Comparison of ENCODE assay signal across 17 cellular contexts in the genomic region with DNA sequence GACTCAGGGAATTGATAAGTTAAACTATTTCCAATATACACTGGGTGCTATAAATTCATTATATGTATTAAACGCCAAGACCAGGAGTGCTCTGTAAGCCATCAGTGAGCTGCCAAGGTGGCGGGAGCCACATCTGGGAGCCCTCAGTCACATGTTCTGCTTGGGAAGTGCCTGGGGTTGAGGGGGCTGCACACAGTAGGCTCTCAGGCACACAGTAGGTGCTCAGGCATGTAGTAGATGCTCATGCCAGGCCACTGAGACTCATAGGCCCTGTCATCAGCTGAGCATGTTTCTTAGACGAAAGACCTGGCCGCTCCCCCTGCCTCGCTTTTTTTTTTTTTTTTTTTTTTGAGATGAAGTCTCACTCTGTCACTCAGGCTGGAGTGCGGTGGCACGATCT.
DNase-seq lines count a peak whose midpoint lies in the region; TF ChIP-seq lines count a peak whose summit lies in the region.
"Had no signal": no experiment of that assay in that cellular context is flagged by ENCODE, and none has a peak within 500 bp of the region (broad histone marks: within the 10 kb centered on the region; RNA-seq: fewer than 3 reads in every experiment).

No MANE protein-coding gene starts in this region.

- H3K4me1 Mint-ChIP-seq in activated naive CD4-positive, alpha-beta T cell treated with anti-CD3 and anti-CD28 coated beads, Interleukin-2, amount 10 ng/mL, durations not matched to agents 7 days and 5 days, result no peaks in the 10 kb centered on the region
- H3K4me1 Mint-ChIP-seq in glutamatergic neuron (ENCODE audit: low read depth, unreplicated experiment) (peaks cover 17% of the 10 kb centered on the region), osteocyte (ENCODE audit: unreplicated experiment) (no peaks in the 10 kb centered on the region)

- no peak overlapping the region for H3K27ac Mint-ChIP-seq in activated naive CD4-positive, alpha-beta T cell treated with anti-CD3 and anti-CD28 coated beads, Interleukin-2, amount 10 ng/mL, durations not matched to agents 7 days and 5 days
- H3K27ac Mint-ChIP-seq in glutamatergic neuron (ENCODE audit: unreplicated experiment) (no peak overlapping the region), osteocyte (ENCODE audit: unreplicated experiment) (no peak overlapping the region)

- peaks cover 18% of the 10 kb centered on the region for H3K27me3 Mint-ChIP-seq in activated naive CD4-positive, alpha-beta T cell treated with anti-CD3 and anti-CD28 coated beads, Interleukin-2, amount 10 ng/mL, durations not matched to agents 7 days and 5 days
- peaks cover 7% of the 10 kb centered on the region for H3K27me3 Mint-ChIP-seq in glutamatergic neuron (ENCODE audit: unreplicated experiment)
- H3K27me3 Mint-ChIP-seq in osteocyte (ENCODE audit: unreplicated experiment), result peaks cover 9% of the 10 kb centered on the region

- H3K36me3 ChIP-seq in H7 (replicated peaks; ENCODE audit: control insufficient read depth, insufficient read depth, low read length), result no peaks in the 10 kb centered on the region

- no peaks in the 10 kb centered on the region for H3K36me3 Mint-ChIP-seq in activated naive CD4-positive, alpha-beta T cell treated with anti-CD3 and anti-CD28 coated beads, Interleukin-2, amount 10 ng/mL, durations not matched to agents 7 days and 5 days
- no peaks in the 10 kb centered on the region for H3K36me3 Mint-ChIP-seq in glutamatergic neuron (ENCODE audit: unreplicated experiment)
- no peaks in the 10 kb centered on the region for H3K36me3 Mint-ChIP-seq in osteocyte (ENCODE audit: unreplicated experiment)

- H3K9me3 Mint-ChIP-seq in activated naive CD4-positive, alpha-beta T cell treated with anti-CD3 and anti-CD28 coated beads, Interleukin-2, amount 10 ng/mL, durations not matched to agents 7 days and 5 days, result no peaks in the 10 kb centered on the region
- H3K9me3 Mint-ChIP-seq in glutamatergic neuron (ENCODE audit: unreplicated experiment) (peaks cover 12% of the 10 kb centered on the region), osteocyte (ENCODE audit: unreplicated experiment) (no peaks in the 10 kb centered on the region)

- no peak overlapping the region for H3K4me3 Mint-ChIP-seq in activated naive CD4-positive, alpha-beta T cell treated with anti-CD3 and anti-CD28 coated beads, Interleukin-2, amount 10 ng/mL, durations not matched to agents 7 days and 5 days
- H3K4me3 Mint-ChIP-seq in glutamatergic neuron (ENCODE audit: unreplicated experiment), result no peak overlapping the region
- H3K4me3 Mint-ChIP-seq in osteocyte (ENCODE audit: unreplicated experiment), result no peak overlapping the region

- CTCF ChIA-PET in activated naive CD4-positive, alpha-beta T cell treated with anti-CD3 and anti-CD28 coated beads, Interleukin-2, amount 10 ng/mL, durations not matched to agents 7 days and 5 days (lab: Charles Lee), result no interaction called here

- no peak overlapping the region for H3K4me3 ChIP-seq in H7 (ENCODE audit: insufficient read depth, low read depth, low read length)
- H3K4me3 ChIP-seq: PC-9 had no signal

- TF ChIP-seq CTCF in glutamatergic neuron (IDR thresholded peaks at IDR 0.05; ENCODE audit: partially characterized antibody, unreplicated experiment) (no peak), osteocyte (IDR thresholded peaks at IDR 0.05) (no peak), GM10266 (IDR thresholded peaks at IDR 0.05; ENCODE audit: control insufficient read depth, insufficient read depth, low read depth, missing control alignments) (no peak)

- no peaks in the 10 kb centered on the region for H3K27me3 ChIP-seq in H7 (ENCODE audit: control insufficient read depth, insufficient read depth, low read length)

- DNase-seq in activated naive CD4-positive, alpha-beta T cell treated with anti-CD3 and anti-CD28 coated beads, Interleukin-2, amount 10 ng/mL, durations not matched to agents 7 days and 5 days, result peak; percentile 7
- DNase-seq in activated naive CD4-positive, alpha-beta T cell treated with anti-CD3 and anti-CD28 coated beads, Interleukin-2, amount 50 U/mL, for 16 hours, result no peak
- DNase-seq in H7, result peak; percentile 20
- peak; percentile 4 for DNase-seq in glutamatergic neuron
- DNase-seq in osteocyte (ENCODE audit: extremely low spot score, unreplicated experiment), result peak; percentile 53
- no peak for DNase-seq in activated CD4-positive, alpha-beta T cell treated with anti-CD3 and anti-CD28 coated beads, Interleukin-2, amount 50 U/mL, for 1 hour
- no peak for DNase-seq in dedifferentiated amniotic fluid mesenchymal stem cell (ENCODE audit: extremely low spot score)
- DNase-seq in GM10266 (ENCODE audit: extremely low spot score), result no peak
- DNase-seq: C1 segment of cervical spinal cord, GDM1, GOT3, MV-4-11, NCI-H187 treated with DMSO at 0.1 percent for 48 hours, NCI-H2171, NCI-H446 treated with DMSO at 0.1 percent for 48 hours, NCI-H748 treated with DMSO at 0.1 percent for 48 hours, PC-9 had no signal

Comparison
In these comparisons a context has a peak if more than half of its experiments do, and no peak if none do; other contexts are left out.
1. DNase-seq: peak in activated naive CD4-positive, alpha-beta T cell treated with anti-CD3 and anti-CD28 coated beads, Interleukin-2, amount 10 ng/mL, durations not matched to agents 7 days and 5 days (single experiment), H7 (single experiment), glutamatergic neuron (single experiment) and osteocyte (single experiment); none in activated naive CD4-positive, alpha-beta T cell treated with anti-CD3 and anti-CD28 coated beads, Interleukin-2, amount 50 U/mL, for 16 hours (single experiment), activated CD4-positive, alpha-beta T cell treated with anti-CD3 and anti-CD28 coated beads, Interleukin-2, amount 50 U/mL, for 1 hour (single experiment), dedifferentiated amniotic fluid mesenchymal stem cell (single experiment) and GM10266 (single experiment).